ENCODE assay signal across 13 cellular contexts in the genomic region with DNA sequence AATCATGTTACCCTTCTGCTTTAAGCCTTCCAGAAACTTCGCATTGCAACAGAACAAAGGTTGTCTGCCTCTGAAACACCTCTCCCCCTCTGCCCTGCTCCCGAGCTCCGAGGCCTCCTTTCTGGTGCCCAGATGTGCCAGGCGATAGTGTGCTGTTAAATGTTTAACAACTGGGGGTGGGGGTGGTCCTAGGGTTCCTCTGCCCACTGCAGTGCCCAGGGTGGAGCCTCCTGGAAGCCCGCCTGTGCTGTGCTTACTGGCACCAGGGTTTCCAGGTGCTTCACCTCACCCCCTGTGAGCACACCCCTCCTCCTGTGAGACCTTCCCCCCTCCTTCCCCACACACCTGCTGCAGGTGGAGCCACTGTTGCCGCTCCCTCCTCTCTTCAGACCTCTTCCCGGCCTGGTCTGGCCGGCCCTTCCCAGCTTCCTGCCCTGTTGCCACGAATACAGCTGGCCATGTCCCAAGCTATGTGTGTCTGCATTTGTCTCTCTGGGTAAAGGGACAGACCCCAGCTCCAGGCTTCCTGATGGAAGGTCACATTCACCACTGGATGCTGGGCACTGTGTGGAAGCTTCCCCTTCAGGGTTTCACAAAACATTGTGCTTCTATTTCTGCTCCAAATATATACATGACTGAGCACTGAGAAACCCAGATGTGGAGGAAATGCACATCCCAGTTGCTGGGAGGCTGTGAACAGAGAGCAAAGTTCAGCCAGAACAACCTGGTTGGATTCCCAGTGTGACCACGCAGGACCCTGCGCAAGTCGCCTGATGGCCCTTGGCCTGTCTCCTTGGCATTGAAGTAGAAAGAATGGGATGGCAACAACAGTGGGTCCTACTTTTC. TPM values are rescaled to one million over a fixed set of nuclear protein-coding genes. Genes with fewer than 3 reads are reported as not detected.
DNase-seq lines count a peak whose midpoint lies in the region; ATAC-seq and TF ChIP-seq lines count a peak whose summit lies in the region.
"Had no signal": no experiment of that assay in that cellular context is flagged by ENCODE, and none has a peak within 500 bp of the region (broad histone marks: within the 10 kb centered on the region; RNA-seq: fewer than 3 reads in every experiment).

No MANE protein-coding gene starts in this region.

- intact Hi-C loops in colonic mucosa (cut with DNase I), result loop anchor here (5.0 kb wide), 1 partner anchor 42 kb away; no protein-coding TSS in a partner anchor

- peak overlapping the region; percentile 51 to 91 (median 79) for H3K4me2 ChIP-seq in BLaER1 treated with 17β-estradiol and CSF1 and Interleukin-3, amounts not matched to agents 10 nM and 100 nM

- peak overlapping the region in 1 of 11 experiments; percentile 30; a peak in 2 of 22 replicates for H3K9ac ChIP-seq in BLaER1 treated with 17β-estradiol and CSF1 and Interleukin-3, amounts not matched to agents 10 nM and 100 nM
- H3K9ac ChIP-seq in colonic mucosa (ENCODE audit: low read depth in 2 of 2, low read length in 2 of 2), result peak overlapping the region; percentile 24 to 57

- H3K27ac ChIP-seq in BLaER1 treated with 17β-estradiol and CSF1 and Interleukin-3, amounts not matched to agents 10 nM and 100 nM, result 0 out of 22 replicates have a peak overlapping the region, but pooled peaks of 1 of the 11 experiments have one; percentile 2
- H3K27ac ChIP-seq in colonic mucosa, result peak overlapping the region; percentile 88
- H3K27ac ChIP-seq: cardiac muscle cell, SK-N-MC had no signal

- H3K4me3 ChIP-seq in BLaER1 treated with 17β-estradiol and CSF1 and Interleukin-3, amounts not matched to agents 10 nM and 100 nM, result no peak overlapping the region; a peak in 1 of 20 replicates
- no peak overlapping the region for H3K4me3 ChIP-seq in colonic mucosa
- H3K4me3 ChIP-seq: cardiac muscle cell, SK-N-MC had no signal

- H3K4me1 ChIP-seq in BLaER1 treated with 17β-estradiol and CSF1 and Interleukin-3, amounts not matched to agents 10 nM and 100 nM, result peaks cover 22 to 46% (median 37%) of the 10 kb centered on the region in 10 experiments
- peaks cover 12% of the 10 kb centered on the region for H3K4me1 ChIP-seq in colonic mucosa

- no peak for ATAC-seq in HG03378 (IDR thresholded peaks at IDR 0.05; ENCODE audit: unreplicated experiment)

- no peaks in the 10 kb centered on the region for H3K36me3 ChIP-seq in BLaER1 treated with 17β-estradiol and CSF1 and Interleukin-3, amounts not matched to agents 10 nM and 100 nM
- H3K36me3 ChIP-seq in colonic mucosa, result no peaks in the 10 kb centered on the region
- H3K36me3 ChIP-seq: cardiac muscle cell had no signal

- no peaks in the 10 kb centered on the region for H3K9me3 ChIP-seq in BLaER1 treated with 17β-estradiol and CSF1 and Interleukin-3, amounts not matched to agents 10 nM and 100 nM (replicated peaks in 1 of 11)
- H3K9me3 ChIP-seq in colonic mucosa, result no peaks in the 10 kb centered on the region

- TF ChIP-seq CTCF in colonic mucosa (IDR thresholded peaks at IDR 0.05), result no peak

- DNase-seq in NCI-H146 treated with DMSO at 0.1 percent for 48 hours (lab: John Stamatoyannopoulos, UW; ENCODE audit: unreplicated experiment) (peak; percentile 92), colonic mucosa (peak; percentile 83), myocyte (ENCODE audit: low read depth) (peak; percentile 67), NCI-H1694 treated with DMSO at 0.1 percent for 48 hours (lab: John Stamatoyannopoulos, UW) (no peak), HuH-7.5 (ENCODE audit: low spot score) (no peak), dedifferentiated amniotic fluid mesenchymal stem cell (ENCODE audit: extremely low spot score) (no peak)
- DNase-seq: activated CD4-positive, alpha-beta T cell treated with anti-CD3 and anti-CD28 coated beads for 4 hours; NCI-H226; stimulated activated CD4-positive, alpha-beta T cell treated with anti-CD3 and anti-CD28 coated beads, Interleukin-4, amount 100 ng/mL, for 1 hour had no signal

- peaks cover 0 to 11% (median 0%) of the 10 kb centered on the region in 11 experiments; a peak in 3 of 22 replicates for H3K27me3 ChIP-seq in BLaER1 treated with 17β-estradiol and CSF1 and Interleukin-3, amounts not matched to agents 10 nM and 100 nM
- no peaks in the 10 kb centered on the region for H3K27me3 ChIP-seq in colonic mucosa
- H3K27me3 ChIP-seq: cardiac muscle cell had no signal

- peaks cover 0 to 5% (median 0%) of the 10 kb centered on the region in 11 experiments; a peak in 1 of 22 replicates for H4K20me1 ChIP-seq in BLaER1 treated with 17β-estradiol and CSF1 and Interleukin-3, amounts not matched to agents 10 nM and 100 nM

RNA-seq across cellular contexts. Expression of gene MGLL, which starts 37.2 kb away (rescaled TPM):
- total RNA-seq in colonic mucosa (100 to 1,000 TPM; 123 to 200 TPM), myocyte (102 and 107 TPM in 2 replicates)
- 107 TPM for polyA plus RNA-seq in myocyte (2012)

Comparison
In these comparisons a context has a peak if more than half of its experiments do, and no peak if none do; other contexts are left out.
1. DNase-seq: peak in NCI-H146 treated with DMSO at 0.1 percent for 48 hours (single experiment), colonic mucosa (single experiment) and myocyte (single experiment); none in NCI-H1694 treated with DMSO at 0.1 percent for 48 hours (single experiment), HuH-7.5 (single experiment) and dedifferentiated amniotic fluid mesenchymal stem cell (single experiment).